In genomic region chr14:93011650-93012317, GRCh38 we compare ENCODE assay signal across 12 cellular contexts.
DNase-seq lines count a peak whose midpoint lies in the region; ATAC-seq, FAIRE-seq and TF ChIP-seq lines count a peak whose summit lies in the region.
"Had no signal": no experiment of that assay in that cellular context is flagged by ENCODE, and none has a peak within 500 bp of the region (broad histone marks: within the 10 kb centered on the region; RNA-seq: fewer than 3 reads in every experiment).

No MANE protein-coding gene starts in this region.

- no peak for TF ChIP-seq CTCF in KMS-11 (conservative IDR thresholded peaks at IDR 0.05; ENCODE audit: low read depth, low read length)
- TF ChIP-seq CTCF in gastroesophageal sphincter (IDR thresholded peaks at IDR 0.05), result no peak
- TF ChIP-seq CTCF in gastrocnemius medialis (IDR thresholded peaks at IDR 0.05 in 4 of 5, conservative IDR thresholded peaks at IDR 0.05 in 1 of 5), result no peak
- TF ChIP-seq CTCF in Calu3 (IDR thresholded peaks at IDR 0.05; ENCODE audit: unreplicated experiment), result no peak

- H3K36me3 ChIP-seq in KMS-11 (ENCODE audit: insufficient read depth), result no peaks in the 10 kb centered on the region
- H3K36me3 ChIP-seq in gastroesophageal sphincter, result peaks cover 0 to 5% of the 10 kb centered on the region in 2 donors
- no peaks in the 10 kb centered on the region for H3K36me3 ChIP-seq in gastrocnemius medialis
- H3K36me3 ChIP-seq: MG63 had no signal

- no peak overlapping the region for H3K27ac Mint-ChIP-seq in Calu3 (ENCODE audit: unreplicated experiment)

- 0 out of 2 replicates have a peak overlapping the region, but pooled peaks have one; percentile 3 for H3K4me2 ChIP-seq in KMS-11

- intact Hi-C loops in gastrocnemius medialis (cut with DNase I; ENCODE audit: low total_unique reads) (loop anchor here (10.0 kb wide), 1 partner anchor 173 kb away; the partner anchor contains the start of genes LYSET and MOAP1), Calu3 (cut with micrococcal nuclease; ENCODE audit: unreplicated experiment) (no loop called here)

- H3K4me1 Mint-ChIP-seq in Calu3 (ENCODE audit: low read depth, unreplicated experiment), result peaks cover 37% of the 10 kb centered on the region

- H3K4me3 Mint-ChIP-seq in Calu3 (ENCODE audit: low read depth, unreplicated experiment), result no peak overlapping the region

- ATAC-seq in gastroesophageal sphincter (no peak), gastrocnemius medialis (peak; percentile 55 to 73), GM21526 (IDR thresholded peaks at IDR 0.05; ENCODE audit: low FRiP score, unreplicated experiment) (no peak)

- no peak overlapping the region for H3K27ac ChIP-seq in KMS-11
- H3K27ac ChIP-seq in gastroesophageal sphincter, result peak overlapping the region in 3 of 4 donors; percentile 63 to 90 (median 89)
- H3K27ac ChIP-seq in gastrocnemius medialis, result peak overlapping the region; percentile 5 to 68 (median 56)

- BruUV-seq in Calu3 (replicated peaks; lab: Mats Ljungman, UMichigan), result no TSS peak

- H3K36me3 Mint-ChIP-seq in Calu3 (ENCODE audit: insufficient read depth, unreplicated experiment), result peaks cover 6% of the 10 kb centered on the region

- no peaks in the 10 kb centered on the region for H4K20me1 ChIP-seq in KMS-11 (ENCODE audit: insufficient read depth)

- H3K4me1 ChIP-seq in KMS-11 (ENCODE audit: low read depth, poor library complexity, severe bottlenecking), result peaks cover 53% of the 10 kb centered on the region
- peaks cover 10 to 100% (median 77%) of the 10 kb centered on the region in 3 donors for H3K4me1 ChIP-seq in gastroesophageal sphincter
- H3K4me1 ChIP-seq in gastrocnemius medialis, result peaks cover 79% of the 10 kb centered on the region in 2 donors

- CTCF ChIA-PET in Calu3 (lab: Charles Lee), result interaction anchor here (1.2 kb wide), 1 partner anchor 25 kb away, joined by 3 read pairs; no protein-coding TSS in a partner anchor

- WGBS in gastroesophageal sphincter (ENCODE audit: low coverage in 1 of 2), 2 donors, result 64 to 91% methylated on average over 3 to 6 of the region's 22 CpGs

- H2AFZ ChIP-seq in KMS-11 (ENCODE audit: low read depth), result no peak overlapping the region

- no peak for TF ChIP-seq EP300 in gastroesophageal sphincter (IDR thresholded peaks at IDR 0.05)

- H3K9ac ChIP-seq in KMS-11, result no peak overlapping the region

- no peak for TF ChIP-seq POLR2A in gastroesophageal sphincter (IDR thresholded peaks at IDR 0.05)
- no peak for TF ChIP-seq POLR2A in gastrocnemius medialis (IDR thresholded peaks at IDR 0.05)
- TF ChIP-seq POLR2A in GM12891 (IDR thresholded peaks at IDR 0.05; ENCODE audit: low read depth, low read length), result no peak

- H3K9me3 Mint-ChIP-seq in Calu3 (ENCODE audit: low read depth, unreplicated experiment), result no peaks in the 10 kb centered on the region

- H3K4me3 ChIP-seq in KMS-11 (IDR thresholded peaks at IDR 0.05; ENCODE audit: insufficient read depth, low read depth, low read length) (no peak overlapping the region), gastroesophageal sphincter (no peak overlapping the region), gastrocnemius medialis (no peak overlapping the region)
- H3K4me3 ChIP-seq: MG63 had no signal

- H3K9me3 ChIP-seq in gastroesophageal sphincter (no peaks in the 10 kb centered on the region), gastrocnemius medialis (no peaks in the 10 kb centered on the region)
- H3K9me3 ChIP-seq: MG63 had no signal

- DNase-seq in NCI-H510A treated with DMSO at 0.1 percent for 48 hours (lab: John Stamatoyannopoulos, UW) (peak; percentile 85), gastrocnemius medialis (peak; percentile 33 to 41), GM12891 (ENCODE audit: insufficient read length, low spot score) (no peak), hepatic stellate cell (ENCODE audit: low spot score) (no peak), Calu3 (no peak)
- DNase-seq: activated naive CD4-positive, alpha-beta T cell treated with anti-CD3 and anti-CD28 coated beads, Interleukin-2, amount 50 U/mL, for 16 hours; H7; MG63 had no signal

- FAIRE-seq in GM12891 (lab: Jason Lieb, UNC), result no peak
- FAIRE-seq: endometrium had no signal

- in situ Hi-C loops in gastrocnemius medialis (cut with MboI; ENCODE audit: low sequenced_read_pairs in 4 of 4), result no loop called here

- H3K79me2 ChIP-seq in KMS-11 (ENCODE audit: insufficient read depth, low read depth), result no peaks in the 10 kb centered on the region

- H3K27me3 Mint-ChIP-seq in Calu3 (ENCODE audit: unreplicated experiment), result no peaks in the 10 kb centered on the region

- H3K27me3 ChIP-seq in KMS-11 (ENCODE audit: insufficient read depth, low read depth) (no peaks in the 10 kb centered on the region), gastroesophageal sphincter (no peaks in the 10 kb centered on the region), gastrocnemius medialis (no peaks in the 10 kb centered on the region)
- H3K27me3 ChIP-seq: MG63 had no signal

TF ChIP-seq in GM12891, 5 proteins besides CTCF, POLR2A, EP300 and RAD21:
- TF ChIP-seq PAX5 (IDR thresholded peaks at IDR 0.05; ENCODE audit: insufficient read depth, low read length, severe bottlenecking), result no peak
- no peak for TF ChIP-seq SPI1 (IDR thresholded peaks at IDR 0.05; ENCODE audit: low read depth, low read length)
- no peak for TF ChIP-seq POLR2AphosphoS5 (IDR thresholded peaks at IDR 0.05; ENCODE audit: low read depth, low read length)
- TF ChIP-seq POU2F2 (IDR thresholded peaks at IDR 0.05; ENCODE audit: low read depth, low read length), result no peak
- TF ChIP-seq TAF1 (IDR thresholded peaks at IDR 0.05; ENCODE audit: low read depth, low read length), result no peak

Comparison
In these comparisons a context has a peak if more than half of its experiments do, and no peak if none do; other contexts are left out.
1. DNase-seq: peak in NCI-H510A treated with DMSO at 0.1 percent for 48 hours (single experiment) and gastrocnemius medialis (2 of 2); none in GM12891 (single experiment), hepatic stellate cell (single experiment) and Calu3 (single experiment).
2. ATAC-seq: peak in gastrocnemius medialis (2 of 2); none in gastroesophageal sphincter (single experiment) and GM21526 (single experiment).